35 cellular contexts compared by ENCODE assay signal in the genomic region with DNA sequence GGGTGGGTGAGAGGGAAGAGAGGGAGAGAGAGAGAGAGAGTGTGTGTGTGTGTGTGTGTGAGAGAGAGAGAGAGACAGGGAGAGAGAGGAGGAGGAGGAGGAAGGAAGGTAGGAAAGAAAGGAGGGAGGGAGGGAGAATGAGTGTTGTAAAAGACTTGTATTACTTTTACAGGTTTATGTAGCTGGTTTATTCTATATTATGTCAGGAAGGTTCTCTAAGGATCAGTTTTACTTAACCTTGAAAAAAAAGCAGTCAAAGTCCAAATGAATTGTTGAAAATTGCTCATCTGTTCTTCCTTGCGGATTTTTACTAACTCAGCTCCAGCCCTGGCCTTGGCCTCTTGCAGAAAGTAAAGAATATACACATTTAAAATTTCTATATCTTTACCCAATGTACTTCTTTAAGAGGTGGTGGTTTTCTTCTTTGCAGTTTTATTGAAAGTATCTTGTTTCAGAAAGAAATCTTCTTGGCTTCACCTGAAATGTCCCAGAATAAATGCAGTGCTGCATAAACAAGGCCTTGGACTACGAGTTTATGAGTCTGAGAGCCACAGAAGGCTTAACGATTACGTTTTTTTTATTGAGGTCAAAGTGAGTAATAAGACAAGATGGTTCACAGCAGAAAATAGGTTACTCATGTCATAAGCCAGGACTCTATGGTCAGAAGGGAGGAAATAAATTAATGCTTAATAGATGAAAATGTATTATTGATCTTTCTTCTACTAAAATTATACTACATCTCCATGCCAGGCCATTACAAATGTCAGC. TPM values are rescaled to one million over a fixed set of nuclear protein-coding genes. Genes with fewer than 3 reads are reported as not detected.
"Had no signal": no experiment of that assay in that cellular context is flagged by ENCODE, and none has a peak within 500 bp of the region (broad histone marks: within the 10 kb centered on the region; RNA-seq: fewer than 3 reads in every experiment).

No MANE protein-coding gene starts in this region.

- H3K36me3 ChIP-seq: brain microvascular endothelial cell, esophagus muscularis mucosa, gastrocnemius medialis, WERI-Rb-1 had no signal

- H3K27ac Mint-ChIP-seq: activated B cell treated with CpG ODN at 0.5 μM for 24 hours; activated CD8-positive, alpha-beta memory T cell treated with anti-CD3 and anti-CD28 coated beads, Interleukin-2, amount 10 ng/mL, durations not matched to agents 7 days and 5 days; activated CD8-positive, alpha-beta T cell treated with anti-CD3 and anti-CD28 coated beads for 36 hours; activated naive CD4-positive, alpha-beta T cell treated with anti-CD3 and anti-CD28 coated beads, Interleukin-2, amount 10 ng/mL, durations not matched to agents 7 days and 5 days; activated naive CD4-positive, alpha-beta T cell treated with anti-CD3 and anti-CD28 coated beads, Interleukin-2, amount 50 U/mL, for 72 hours; activated naive CD8-positive, alpha-beta T cell treated with anti-CD3 and anti-CD28 coated beads, Interleukin-2, amount 10 ng/mL, durations not matched to agents 7 days and 5 days; effector memory CD8-positive, alpha-beta T cell; T-helper 17 cell; T-helper 2 cell treated with Interferon-gamma antibody and Interleukin-4, amounts not matched to agents 5 μg/mL and 100 μg/mL, for 36 hours had no signal

- H3K4me1 Mint-ChIP-seq: activated B cell treated with CpG ODN at 0.5 μM for 24 hours; activated CD8-positive, alpha-beta memory T cell treated with anti-CD3 and anti-CD28 coated beads, Interleukin-2, amount 10 ng/mL, durations not matched to agents 7 days and 5 days; activated naive CD4-positive, alpha-beta T cell treated with anti-CD3 and anti-CD28 coated beads, Interleukin-2, amount 10 ng/mL, durations not matched to agents 7 days and 5 days; activated naive CD8-positive, alpha-beta T cell treated with anti-CD3 and anti-CD28 coated beads, Interleukin-2, amount 10 ng/mL, durations not matched to agents 7 days and 5 days; central memory CD8-positive, alpha-beta T cell; T-helper 17 cell had no signal

- ATAC-seq: activated CD4-positive, CD25-positive, alpha-beta regulatory T cell treated with anti-CD3 and anti-CD28 coated beads, Interleukin-2, amount 50 U/mL, for 24 hours; activated CD8-positive, alpha-beta memory T cell treated with anti-CD3 and anti-CD28 coated beads, Interleukin-2, amount 10 ng/mL, durations not matched to agents 7 days and 5 days; activated CD8-positive, alpha-beta T cell treated with anti-CD3 and anti-CD28 coated beads for 36 hours; activated naive CD4-positive, alpha-beta T cell treated with anti-CD3 and anti-CD28 coated beads, Interleukin-2, amount 50 U/mL, for 72 hours; effector memory CD8-positive, alpha-beta T cell; foreskin keratinocyte; gastrocnemius medialis; T-helper 17 cell had no signal

- H3K4me3 ChIP-seq: esophagus muscularis mucosa, gastrocnemius medialis had no signal

- H3K9me3 Mint-ChIP-seq: activated CD8-positive, alpha-beta T cell treated with anti-CD3 and anti-CD28 coated beads for 36 hours; activated naive CD4-positive, alpha-beta T cell treated with anti-CD3 and anti-CD28 coated beads, Interleukin-2, amount 10 ng/mL, durations not matched to agents 7 days and 5 days; activated naive CD8-positive, alpha-beta T cell treated with anti-CD3 and anti-CD28 coated beads, Interleukin-2, amount 10 ng/mL, durations not matched to agents 7 days and 5 days; effector memory CD8-positive, alpha-beta T cell; T-helper 2 cell treated with Interferon-gamma antibody and Interleukin-4, amounts not matched to agents 5 μg/mL and 100 μg/mL, for 36 hours had no signal

- H3K36me3 Mint-ChIP-seq: activated CD8-positive, alpha-beta memory T cell treated with anti-CD3 and anti-CD28 coated beads, Interleukin-2, amount 10 ng/mL, durations not matched to agents 7 days and 5 days; activated naive CD4-positive, alpha-beta T cell treated with anti-CD3 and anti-CD28 coated beads, Interleukin-2, amount 10 ng/mL, durations not matched to agents 7 days and 5 days; activated naive CD4-positive, alpha-beta T cell treated with anti-CD3 and anti-CD28 coated beads, Interleukin-2, amount 50 U/mL, for 72 hours; activated naive CD8-positive, alpha-beta T cell treated with anti-CD3 and anti-CD28 coated beads, Interleukin-2, amount 10 ng/mL, durations not matched to agents 7 days and 5 days had no signal

- H3K9me3 ChIP-seq: esophagus muscularis mucosa, gastrocnemius medialis had no signal

- FAIRE-seq: astrocyte, bronchial epithelial cell had no signal

- H3K4me1 ChIP-seq: esophagus muscularis mucosa, foreskin keratinocyte, gastrocnemius medialis had no signal

- H3K27ac ChIP-seq: brain microvascular endothelial cell, esophagus muscularis mucosa, foreskin keratinocyte, gastrocnemius medialis, WERI-Rb-1 had no signal

- H3K27me3 ChIP-seq: brain microvascular endothelial cell, foreskin keratinocyte, gastrocnemius medialis had no signal

- DNase-seq: activated B cell treated with CpG ODN at 0.5 μM for 24 hours; activated CD4-positive, alpha-beta T cell treated with anti-CD3 and anti-CD28 coated beads for 48 hours; activated CD4-positive, alpha-beta T cell treated with anti-CD3 and anti-CD28 coated beads, Interleukin-2, amount 50 U/mL, for 1 hour; activated CD4-positive, alpha-beta T cell treated with anti-CD3 and anti-CD28 coated beads, Interleukin-2, amount 50 U/mL, for 48 hours; activated CD8-positive, alpha-beta memory T cell treated with anti-CD3 and anti-CD28 coated beads, Interleukin-2, amount 10 ng/mL, durations not matched to agents 7 days and 5 days; activated CD8-positive, alpha-beta memory T cell treated with anti-CD3 and anti-CD28 coated beads, Interleukin-2, amount 50 U/mL, for 4 hours; activated CD8-positive, alpha-beta T cell treated with anti-CD3 and anti-CD28 coated beads for 36 hours; activated gamma-delta T cell; activated naive CD4-positive, alpha-beta T cell; activated naive CD4-positive, alpha-beta T cell treated with anti-CD3 and anti-CD28 coated beads, Interleukin-2, amount 10 ng/mL, durations not matched to agents 7 days and 5 days; activated naive CD8-positive, alpha-beta T cell treated with anti-CD3 and anti-CD28 coated beads, Interleukin-2, amount 10 ng/mL, durations not matched to agents 7 days and 5 days; activated T-cell treated with anti-CD3 and anti-CD28 coated beads, Interleukin-2, amount 50 U/mL, for 1 hour; activated T-cell treated with anti-CD3 and anti-CD28 coated beads, Interleukin-2, amount 50 U/mL, for 48 hours; amniotic stem cell; anterior cingulate cortex; brain microvascular endothelial cell; cortex of kidney; dermis blood vessel endothelial cell; effector CD4-positive, alpha-beta T cell; effector memory CD8-positive, alpha-beta T cell; erythroblast; foreskin keratinocyte; gastrocnemius medialis; glutamatergic neuron; T-helper 1 cell; T-helper 17 cell; T1000 had no signal

- H3K4me3 Mint-ChIP-seq: activated B cell treated with CpG ODN at 0.5 μM for 24 hours; activated CD8-positive, alpha-beta memory T cell treated with anti-CD3 and anti-CD28 coated beads, Interleukin-2, amount 10 ng/mL, durations not matched to agents 7 days and 5 days; activated CD8-positive, alpha-beta T cell treated with anti-CD3 and anti-CD28 coated beads for 36 hours; activated naive CD4-positive, alpha-beta T cell treated with anti-CD3 and anti-CD28 coated beads, Interleukin-2, amount 10 ng/mL, durations not matched to agents 7 days and 5 days; activated naive CD8-positive, alpha-beta T cell treated with anti-CD3 and anti-CD28 coated beads, Interleukin-2, amount 10 ng/mL, durations not matched to agents 7 days and 5 days; central memory CD8-positive, alpha-beta T cell; effector memory CD8-positive, alpha-beta T cell; T-helper 17 cell; T-helper 2 cell treated with Interferon-gamma antibody and Interleukin-4, amounts not matched to agents 5 μg/mL and 100 μg/mL, for 36 hours had no signal

- H3K27me3 Mint-ChIP-seq: activated CD8-positive, alpha-beta memory T cell treated with anti-CD3 and anti-CD28 coated beads, Interleukin-2, amount 10 ng/mL, durations not matched to agents 7 days and 5 days; activated naive CD4-positive, alpha-beta T cell treated with anti-CD3 and anti-CD28 coated beads, Interleukin-2, amount 10 ng/mL, durations not matched to agents 7 days and 5 days; activated naive CD8-positive, alpha-beta T cell treated with anti-CD3 and anti-CD28 coated beads, Interleukin-2, amount 10 ng/mL, durations not matched to agents 7 days and 5 days had no signal

RNA-seq across cellular contexts. Expression of gene NPTX2, which starts 13.9 kb away (rescaled TPM):
- total RNA-seq: activated B cell treated with CpG ODN at 0.5 μM for 24 hours; activated CD8-positive, alpha-beta memory T cell treated with anti-CD3 and anti-CD28 coated beads, Interleukin-2, amount 10 ng/mL, durations not matched to agents 7 days and 5 days; activated naive CD4-positive, alpha-beta T cell treated with anti-CD3 and anti-CD28 coated beads, Interleukin-2, amount 50 U/mL, for 72 hours; activated naive CD8-positive, alpha-beta T cell treated with anti-CD3 and anti-CD28 coated beads, Interleukin-2, amount 10 ng/mL, durations not matched to agents 7 days and 5 days; foreskin keratinocyte; T-helper 17 cell had no signal
- polyA plus RNA-seq: foreskin keratinocyte had no signal
